Comparison of ENCODE assay signal across 8 cellular contexts in genomic region chr1:43545686-43546387, GRCh38. TPM values are rescaled to one million over a fixed set of nuclear protein-coding genes. Genes with fewer than 3 reads are reported as not detected.
DNase-seq lines count a peak whose midpoint lies in the region; ATAC-seq and TF ChIP-seq lines count a peak whose summit lies in the region.

No MANE protein-coding gene starts in this region.

- peak; percentile 73 to 92 for DNase-seq in cardiac muscle cell (ENCODE audit: low read depth in 1 of 2, low spot score in 1 of 2)
- DNase-seq in left ventricle myocardium inferior, result no peak
- peak; percentile 74 for DNase-seq in amniotic epithelial cell (ENCODE audit: low read depth)
- DNase-seq in left kidney (ENCODE audit: low read depth, low spot score), result peak; percentile 97
- peak; percentile 84 for DNase-seq in upper lobe of right lung
- no peak for DNase-seq in CD4-positive, alpha-beta memory T cell
- no peak for DNase-seq in NCI-H2107 (lab: John Stamatoyannopoulos, UW)

- POLR2A ChIA-PET in CD4-positive, alpha-beta memory T cell (lab: Charles Lee; ENCODE audit: partially characterized antibody), result no interaction called here

- H3K36me3 Mint-ChIP-seq in CD4-positive, alpha-beta memory T cell, result no peaks in the 10 kb centered on the region

- CTCF ChIA-PET in CD4-positive, alpha-beta memory T cell (lab: Charles Lee; ENCODE audit: partially characterized antibody), result interaction anchor here (0.6 kb wide), 1 partner anchor 502 kb away, joined by 4 read pairs; no protein-coding TSS in a partner anchor

- no peaks in the 10 kb centered on the region for H3K9me3 ChIP-seq in cardiac muscle cell (ENCODE audit: low read depth)
- H3K9me3 ChIP-seq in left ventricle myocardium inferior (replicated peaks), result no peaks in the 10 kb centered on the region
- no peaks in the 10 kb centered on the region for H3K9me3 ChIP-seq in upper lobe of right lung
- no peaks in the 10 kb centered on the region for H3K9me3 ChIP-seq in CD4-positive, alpha-beta memory T cell (ENCODE audit: control insufficient read depth in 1 of 2, low read length in 2 of 2)

- H3K27ac ChIP-seq in cardiac muscle cell, result no peak overlapping the region
- H3K27ac ChIP-seq in left ventricle myocardium inferior (replicated peaks), result no peak overlapping the region
- peak overlapping the region; percentile 24 for H3K27ac ChIP-seq in upper lobe of right lung
- no peak overlapping the region for H3K27ac ChIP-seq in CD4-positive, alpha-beta memory T cell (ENCODE audit: low read depth, low read length)

- peaks cover 39% of the 10 kb centered on the region for H3K4me1 ChIP-seq in cardiac muscle cell (ENCODE audit: low read depth)
- H3K4me1 ChIP-seq in left ventricle myocardium inferior, result peaks cover 30% of the 10 kb centered on the region
- H3K4me1 ChIP-seq in upper lobe of right lung, result peaks cover 29% of the 10 kb centered on the region
- H3K4me1 ChIP-seq in CD4-positive, alpha-beta memory T cell (ENCODE audit: insufficient read depth, low read length), result peaks cover 4% of the 10 kb centered on the region

- H3K27me3 Mint-ChIP-seq in CD4-positive, alpha-beta memory T cell, result peaks cover 2 to 14% of the 10 kb centered on the region in 2 donors

- no peak overlapping the region for H3K4me3 ChIP-seq in cardiac muscle cell
- H3K4me3 ChIP-seq in left ventricle myocardium inferior, result no peak overlapping the region
- H3K4me3 ChIP-seq in upper lobe of right lung, result no peak overlapping the region
- H3K4me3 ChIP-seq in CD4-positive, alpha-beta memory T cell (ENCODE audit: low read length in 2 of 2), result no peak overlapping the region

- peaks cover 4 to 6% (median 5%) of the 10 kb centered on the region in 4 donors for H3K4me1 Mint-ChIP-seq in CD4-positive, alpha-beta memory T cell

- H3K9me3 Mint-ChIP-seq in CD4-positive, alpha-beta memory T cell, result no peaks in the 10 kb centered on the region

- intact Hi-C loops in left ventricle myocardium inferior (cut with micrococcal nuclease) (no loop called here), upper lobe of right lung (cut with DNase I) (no loop called here)
- intact Hi-C loops in CD4-positive, alpha-beta memory T cell (cut with micrococcal nuclease), result no loop called here

- H3K27ac Mint-ChIP-seq in CD4-positive, alpha-beta memory T cell, result no peak overlapping the region

- H3K27me3 ChIP-seq in cardiac muscle cell (no peaks in the 10 kb centered on the region), left ventricle myocardium inferior (ENCODE audit: low read depth) (no peaks in the 10 kb centered on the region), upper lobe of right lung (no peaks in the 10 kb centered on the region)
- no peaks in the 10 kb centered on the region for H3K27me3 ChIP-seq in CD4-positive, alpha-beta memory T cell (ENCODE audit: insufficient read depth, low read length)

- H3K36me3 ChIP-seq in cardiac muscle cell (no peaks in the 10 kb centered on the region), left ventricle myocardium inferior (no peaks in the 10 kb centered on the region), upper lobe of right lung (no peaks in the 10 kb centered on the region)
- no peaks in the 10 kb centered on the region for H3K36me3 ChIP-seq in CD4-positive, alpha-beta memory T cell (ENCODE audit: insufficient read depth, low read length)

- ATAC-seq in upper lobe of right lung (peak; percentile 30), GM21529 (IDR thresholded peaks at IDR 0.05; ENCODE audit: unreplicated experiment) (no peak)

- TF ChIP-seq CTCF in cardiac muscle cell (IDR thresholded peaks at IDR 0.05; ENCODE audit: low read depth, low read length) (no peak), left ventricle myocardium inferior (IDR thresholded peaks at IDR 0.05; ENCODE audit: borderline replicate concordance) (no peak), upper lobe of right lung (IDR thresholded peaks at IDR 0.05) (no peak)

- no peak overlapping the region for H3K4me3 Mint-ChIP-seq in CD4-positive, alpha-beta memory T cell

RNA-seq across cellular contexts. Expression of gene PTPRF, which starts 15.2 kb away (rescaled TPM):
- total RNA-seq in cardiac muscle cell (33.9 and 72.8 TPM in 2 replicates), left ventricle myocardium inferior (2.9 TPM), upper lobe of right lung (199 TPM)
- 44.1 and 70.9 TPM in 2 replicates for polyA plus RNA-seq in cardiac muscle cell
- total RNA-seq in CD4-positive, alpha-beta memory T cell, result not detected
- not detected for polyA plus RNA-seq in CD4-positive, alpha-beta memory T cell

Comparison
In these comparisons a context has a peak if more than half of its experiments do, and no peak if none do; other contexts are left out.
1. DNase-seq: peak in cardiac muscle cell (2 of 2), amniotic epithelial cell (single experiment), left kidney (single experiment) and upper lobe of right lung (single experiment); none in left ventricle myocardium inferior (single experiment), CD4-positive, alpha-beta memory T cell (0 of 5) and NCI-H2107 (single experiment).